ENCODE assay signal across 19 cellular contexts in genomic region chr11:82398300-82398815, GRCh38.
DNase-seq lines count a peak whose midpoint lies in the region; ATAC-seq and TF ChIP-seq lines count a peak whose summit lies in the region.
"Had no signal": no experiment of that assay in that cellular context is flagged by ENCODE, and none has a peak within 500 bp of the region (broad histone marks: within the 10 kb centered on the region; RNA-seq: fewer than 3 reads in every experiment).

No MANE protein-coding gene starts in this region.

- peak; percentile 76 to 86 for ATAC-seq in lower lobe of right lung
- ATAC-seq: activated CD8-positive, alpha-beta T cell treated with anti-CD3 and anti-CD28 coated beads for 36 hours; esophagus mucosa; GM12878 had no signal

- TF ChIP-seq CTCF in epithelial cell of proximal tubule (conservative IDR thresholded peaks at IDR 0.05; ENCODE audit: low read depth, low read length): no peak
- TF ChIP-seq CTCF in lower lobe of right lung (IDR thresholded peaks at IDR 0.05): no peak
- TF ChIP-seq CTCF in MCF 10A (IDR thresholded peaks at IDR 0.05; ENCODE audit: unreplicated experiment): no peak

- no peaks in the 10 kb centered on the region for H3K27me3 ChIP-seq in lower lobe of right lung (ENCODE audit: low read depth)
- no peaks in the 10 kb centered on the region for H3K27me3 ChIP-seq in subcutaneous abdominal adipose tissue (ENCODE audit: control insufficient read depth in 5 of 5, insufficient read depth in 4 of 5, low read length in 5 of 5)

- DNase-seq in MV-4-11 (lab: John Stamatoyannopoulos, UW): peak; percentile 88
- DNase-seq in epithelial cell of proximal tubule (ENCODE audit: low read depth): peak; percentile 23
- DNase-seq in lower lobe of right lung: no peak
- DNase-seq in NCI-H446 treated with DMSO at 0.1 percent for 48 hours (lab: John Stamatoyannopoulos, UW): no peak
- DNase-seq in SIG-M5 treated with dmso at 0.1 percent for 504 hours (lab: John Stamatoyannopoulos, UW; ENCODE audit: unreplicated experiment): no peak
- no peak for DNase-seq in MCF 10A (ENCODE audit: unreplicated experiment)
- DNase-seq: activated CD8-positive, alpha-beta T cell treated with anti-CD3 and anti-CD28 coated beads for 36 hours; activated T-cell treated with anti-CD3 and anti-CD28 coated beads, Interleukin-2, amount 50 U/mL, for 48 hours; Calu3; dermis blood vessel endothelial cell; Karpas-422; NCI-H146; NCI-H226; RPMI8226 had no signal

- no peak overlapping the region for H3K9ac ChIP-seq in subcutaneous abdominal adipose tissue (ENCODE audit: low read length in 5 of 5)

- POLR2A ChIA-PET in MCF 10A (lab: Yijun Ruan, JAX): no interaction called here

- H3K36me3 ChIP-seq in lower lobe of right lung (no peaks in the 10 kb centered on the region), subcutaneous abdominal adipose tissue (ENCODE audit: control insufficient read depth in 5 of 5, insufficient read depth in 5 of 5, low read length in 5 of 5) (no peaks in the 10 kb centered on the region)

- H3K4me3 Mint-ChIP-seq in MCF 10A (ENCODE audit: unreplicated experiment): no peak overlapping the region
- H3K4me3 Mint-ChIP-seq: activated CD8-positive, alpha-beta T cell treated with anti-CD3 and anti-CD28 coated beads for 36 hours; activated naive CD8-positive, alpha-beta T cell; B cell had no signal

- no peaks in the 10 kb centered on the region for H3K4me1 Mint-ChIP-seq in MCF 10A (ENCODE audit: insufficient read depth, unreplicated experiment)
- H3K4me1 Mint-ChIP-seq: B cell had no signal

- H3K9me3 ChIP-seq in lower lobe of right lung (no peaks in the 10 kb centered on the region), subcutaneous abdominal adipose tissue (ENCODE audit: control insufficient read depth in 5 of 5, low read length in 5 of 5) (peaks cover 0 to 5% (median 0%) of the 10 kb centered on the region in 5 donors)

- no peaks in the 10 kb centered on the region for H3K27me3 Mint-ChIP-seq in MCF 10A (ENCODE audit: insufficient read depth, unreplicated experiment)
- H3K27me3 Mint-ChIP-seq: activated CD8-positive, alpha-beta T cell treated with anti-CD3 and anti-CD28 coated beads for 36 hours; activated naive CD8-positive, alpha-beta T cell; B cell had no signal

- H3K27ac ChIP-seq in lower lobe of right lung (no peak overlapping the region), subcutaneous abdominal adipose tissue (ENCODE audit: low read depth, low read length) (peak overlapping the region; percentile 17)

- CTCF ChIA-PET in MCF 10A (lab: Yijun Ruan, JAX): interaction anchor here (0.5 to 0.6 kb wide), 2 partner anchors 298 to 1822 kb away, joined by 3 to 4 read pairs; no protein-coding TSS in a partner anchor

- H3K27ac Mint-ChIP-seq in MCF 10A (ENCODE audit: low read depth, unreplicated experiment): no peak overlapping the region
- H3K27ac Mint-ChIP-seq: activated CD8-positive, alpha-beta T cell treated with anti-CD3 and anti-CD28 coated beads for 36 hours; activated naive CD8-positive, alpha-beta T cell; B cell had no signal

- peaks cover 10% of the 10 kb centered on the region for H3K9me3 Mint-ChIP-seq in MCF 10A (ENCODE audit: unreplicated experiment)
- H3K9me3 Mint-ChIP-seq: activated CD8-positive, alpha-beta T cell treated with anti-CD3 and anti-CD28 coated beads for 36 hours had no signal

- H3K36me3 Mint-ChIP-seq in MCF 10A (ENCODE audit: insufficient read depth, unreplicated experiment): no peaks in the 10 kb centered on the region
- H3K36me3 Mint-ChIP-seq: activated naive CD8-positive, alpha-beta T cell had no signal

- H3K4me3 ChIP-seq in epithelial cell of proximal tubule (ENCODE audit: low read depth, low read length): no peak overlapping the region
- H3K4me3 ChIP-seq in lower lobe of right lung: no peak overlapping the region
- no peak overlapping the region for H3K4me3 ChIP-seq in subcutaneous abdominal adipose tissue (ENCODE audit: low read depth in 1 of 5, low read length in 5 of 5)
- H3K4me3 ChIP-seq: GM12878 had no signal

- intact Hi-C loops in lower lobe of right lung (cut with DNase I) (no loop called here), MCF 10A (cut with micrococcal nuclease) (no loop called here)

- H3K4me1 ChIP-seq in lower lobe of right lung: peaks cover 7% of the 10 kb centered on the region
- H3K4me1 ChIP-seq in subcutaneous abdominal adipose tissue (ENCODE audit: control insufficient read depth in 5 of 5, insufficient read depth in 5 of 5, low read length in 5 of 5): peaks cover 0 to 18% (median 9%) of the 10 kb centered on the region in 5 donors

- BruUV-seq in MCF 10A (replicated peaks; lab: Mats Ljungman, UMichigan): no TSS peak

Comparison
In these comparisons a context has a peak if more than half of its experiments do, and no peak if none do; other contexts are left out.
1. DNase-seq: peak in MV-4-11 (single experiment) and epithelial cell of proximal tubule (single experiment); none in lower lobe of right lung (single experiment), NCI-H446 treated with DMSO at 0.1 percent for 48 hours (single experiment), SIG-M5 treated with dmso at 0.1 percent for 504 hours (single experiment) and MCF 10A (single experiment).